ENCODE assay signal across 8 cellular contexts in the genomic region with DNA sequence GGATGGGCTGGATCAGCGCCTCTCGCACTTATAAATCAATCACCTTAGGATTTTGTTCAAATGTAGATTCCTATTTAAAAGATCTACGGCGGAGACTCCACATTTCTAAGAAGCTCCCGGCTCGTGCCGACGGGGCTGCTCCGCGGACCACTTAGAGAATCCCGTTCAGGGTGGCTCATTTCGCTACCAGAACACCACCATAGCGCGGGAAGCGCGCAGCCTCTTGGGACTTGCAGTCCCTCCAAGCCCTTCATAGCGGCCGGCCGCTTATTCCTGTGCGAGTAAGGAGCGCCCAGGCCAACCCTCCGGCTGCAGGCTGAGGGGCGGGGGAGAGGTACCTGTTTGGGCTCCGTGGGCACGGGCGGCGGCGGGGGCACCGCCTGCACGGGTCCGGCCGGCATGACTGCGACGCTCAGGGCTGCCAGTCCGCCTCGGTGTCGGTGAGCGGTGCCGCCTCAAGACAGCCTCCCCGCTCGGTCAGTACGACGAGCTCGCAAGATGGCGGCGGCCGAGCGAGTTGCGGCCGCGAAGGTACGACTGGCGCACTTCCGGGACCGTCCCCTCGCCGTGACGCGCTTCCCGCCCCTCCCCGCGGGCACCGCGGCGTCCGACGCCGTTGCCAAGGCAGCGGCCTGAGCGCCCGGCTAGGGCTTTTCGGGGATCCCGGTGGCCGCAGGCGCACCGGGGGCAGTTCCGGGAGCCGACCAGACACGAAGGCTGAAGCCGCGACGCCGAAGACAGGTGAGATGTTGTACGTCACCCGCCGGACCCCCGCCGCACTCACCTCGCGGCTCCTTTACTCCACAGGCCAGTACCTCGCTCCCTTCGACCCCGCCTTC. TPM values are rescaled to one million over a fixed set of nuclear protein-coding genes. Genes with fewer than 3 reads are reported as not detected.
A peak's percentile ranks its signal among the peaks of the same experiment; 100 is the strongest.
DNase-seq lines count a peak whose midpoint lies in the region; ATAC-seq and TF ChIP-seq lines count a peak whose summit lies in the region.

A gene (plus strand): TSS at position 616 of the 839 bp plus-strand sequence. CDS start 8,994 bp downstream, outside the sequence.
A gene with protein sequence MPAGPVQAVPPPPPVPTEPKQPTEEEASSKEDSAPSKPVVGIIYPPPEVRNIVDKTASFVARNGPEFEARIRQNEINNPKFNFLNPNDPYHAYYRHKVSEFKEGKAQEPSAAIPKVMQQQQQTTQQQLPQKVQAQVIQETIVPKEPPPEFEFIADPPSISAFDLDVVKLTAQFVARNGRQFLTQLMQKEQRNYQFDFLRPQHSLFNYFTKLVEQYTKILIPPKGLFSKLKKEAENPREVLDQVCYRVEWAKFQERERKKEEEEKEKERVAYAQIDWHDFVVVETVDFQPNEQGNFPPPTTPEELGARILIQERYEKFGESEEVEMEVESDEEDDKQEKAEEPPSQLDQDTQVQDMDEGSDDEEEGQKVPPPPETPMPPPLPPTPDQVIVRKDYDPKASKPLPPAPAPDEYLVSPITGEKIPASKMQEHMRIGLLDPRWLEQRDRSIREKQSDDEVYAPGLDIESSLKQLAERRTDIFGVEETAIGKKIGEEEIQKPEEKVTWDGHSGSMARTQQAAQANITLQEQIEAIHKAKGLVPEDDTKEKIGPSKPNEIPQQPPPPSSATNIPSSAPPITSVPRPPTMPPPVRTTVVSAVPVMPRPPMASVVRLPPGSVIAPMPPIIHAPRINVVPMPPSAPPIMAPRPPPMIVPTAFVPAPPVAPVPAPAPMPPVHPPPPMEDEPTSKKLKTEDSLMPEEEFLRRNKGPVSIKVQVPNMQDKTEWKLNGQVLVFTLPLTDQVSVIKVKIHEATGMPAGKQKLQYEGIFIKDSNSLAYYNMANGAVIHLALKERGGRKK (minus strand): TSS at position 503 of the 839 bp plus-strand sequence. CDS start 102 bp downstream, at position 401.

- H3K4me3 ChIP-seq in NB4 (ENCODE audit: low read depth, low read length): peak within 1 kb of the TSS; percentile 98
- peak within 1 kb of the TSS; percentile 98 for H3K4me3 ChIP-seq in osteoblast (ENCODE audit: insufficient read depth, low read length)
- H3K4me3 ChIP-seq in testis: peak within 1 kb of the TSS; percentile 86 to 93

- H3K36me3 ChIP-seq in osteoblast (ENCODE audit: insufficient read depth, low read length) (peaks cover 15% of the 10 kb centered on the region), testis (ENCODE audit: low read depth, missing control alignments) (no peaks in the 10 kb centered on the region)

- ATAC-seq in HG02571 (IDR thresholded peaks at IDR 0.05; ENCODE audit: unreplicated experiment): peak; percentile 83
- ATAC-seq in SK-N-SH treated with all-trans-retinoic acid at 6 μM for 48 hours: peak; percentile 97

- intact Hi-C loops in testis (cut with DNase I; ENCODE audit: low total_unique reads): no loop called here

- H3K27me3 Mint-ChIP-seq in activated naive CD8-positive, alpha-beta T cell: no peaks in the 10 kb centered on the region
- peaks cover 13% of the 10 kb centered on the region for H3K27me3 Mint-ChIP-seq in glutamatergic neuron (ENCODE audit: unreplicated experiment)

- H3K36me3 Mint-ChIP-seq in activated naive CD8-positive, alpha-beta T cell: peaks cover 7% of the 10 kb centered on the region
- H3K36me3 Mint-ChIP-seq in glutamatergic neuron (ENCODE audit: unreplicated experiment): no peaks in the 10 kb centered on the region

- peak within 1 kb of the TSS; percentile 92 for H3K4me2 ChIP-seq in osteoblast (ENCODE audit: insufficient read depth, low read length)

- WGBS in testis, 2 donors: 0 to 2% methylated on average over 14 to 89 of the region's 93 CpGs

- H3K4me1 Mint-ChIP-seq in activated naive CD8-positive, alpha-beta T cell (ENCODE audit: low read depth): peaks cover 52% of the 10 kb centered on the region
- H3K4me1 Mint-ChIP-seq in glutamatergic neuron (ENCODE audit: low read depth, unreplicated experiment): peaks cover 25% of the 10 kb centered on the region

- H3K27me3 ChIP-seq in osteoblast (ENCODE audit: insufficient read depth, low read length) (no peaks in the 10 kb centered on the region), testis (no peaks in the 10 kb centered on the region)

- peak within 1 kb of the TSS; percentile 88 for H3K27ac ChIP-seq in osteoblast (ENCODE audit: low read depth, low read length)
- H3K27ac ChIP-seq in testis: peak within 1 kb of the TSS; percentile 94 to 96

- peaks cover 48% of the 10 kb centered on the region for H3K79me2 ChIP-seq in osteoblast (ENCODE audit: insufficient read depth, low read length)

- no peaks in the 10 kb centered on the region for H3K9me3 Mint-ChIP-seq in activated naive CD8-positive, alpha-beta T cell (ENCODE audit: low read depth)
- H3K9me3 Mint-ChIP-seq in glutamatergic neuron (ENCODE audit: unreplicated experiment): peaks cover 8% of the 10 kb centered on the region

- H3K9me3 ChIP-seq in osteoblast (ENCODE audit: low read depth, low read length): no peaks in the 10 kb centered on the region
- no peaks in the 10 kb centered on the region for H3K9me3 ChIP-seq in testis

- H3K4me3 Mint-ChIP-seq in activated naive CD8-positive, alpha-beta T cell: peak within 1 kb of the TSS; percentile 98
- peak within 1 kb of the TSS; percentile 97 for H3K4me3 Mint-ChIP-seq in glutamatergic neuron (ENCODE audit: unreplicated experiment)

- peak; percentile 95 for DNase-seq in GM10266 (ENCODE audit: extremely low spot score)
- DNase-seq in NB4 (ENCODE audit: low read depth): peak; percentile 93
- peak; percentile 90 for DNase-seq in glutamatergic neuron
- DNase-seq in osteoblast (ENCODE audit: insufficient read length, low spot score, missing footprints): peak; percentile 98
- DNase-seq in testis: peak; percentile 93

- TF ChIP-seq CTCF in GM10266 (IDR thresholded peaks at IDR 0.05; ENCODE audit: control insufficient read depth, insufficient read depth, low read depth, missing control alignments) (no peak), NB4 (IDR thresholded peaks at IDR 0.05; ENCODE audit: low read depth, low read length) (no peak), glutamatergic neuron (IDR thresholded peaks at IDR 0.05; ENCODE audit: partially characterized antibody, unreplicated experiment) (no peak), osteoblast (IDR thresholded peaks at IDR 0.05; ENCODE audit: extremely low read depth, low read depth, low read length) (no peak), testis (IDR thresholded peaks at IDR 0.05) (peak in 1 of 3 experiments; percentile 1)

- peaks cover 42% of the 10 kb centered on the region for H4K20me1 ChIP-seq in osteoblast (ENCODE audit: insufficient read depth, low read length)

- TF ChIP-seq POLR2A in NB4 (IDR thresholded peaks at IDR 0.05; ENCODE audit: extremely low read depth, insufficient read length): peak; percentile 59
- peak; percentile 67 for TF ChIP-seq POLR2A in testis (IDR thresholded peaks at IDR 0.05)

- peak within 1 kb of the TSS; percentile 94 for H3K27ac Mint-ChIP-seq in activated naive CD8-positive, alpha-beta T cell
- peak within 1 kb of the TSS; percentile 94 for H3K27ac Mint-ChIP-seq in glutamatergic neuron (ENCODE audit: unreplicated experiment)

- H2AFZ ChIP-seq in osteoblast (ENCODE audit: low read length): peak within 1 kb of the TSS; percentile 100

- peaks cover 17% of the 10 kb centered on the region for H3K4me1 ChIP-seq in osteoblast (ENCODE audit: insufficient read depth, low read length)
- peaks cover 28% of the 10 kb centered on the region for H3K4me1 ChIP-seq in testis

TF ChIP-seq in SK-N-SH treated with all-trans-retinoic acid at 6 μM for 48 hours, 23 proteins besides CTCF, POLR2A, EP300 and RAD21 (continues in another document):
- no peak for TF ChIP-seq ZNF565 (CRISPR knock-in tag; conservative IDR thresholded peaks at IDR 0.05; ENCODE audit: low read depth)
- TF ChIP-seq CSDC2 (CRISPR knock-in tag; IDR thresholded peaks at IDR 0.05): no peak
- TF ChIP-seq ARNTL (CRISPR knock-in tag; IDR thresholded peaks at IDR 0.05; ENCODE audit: borderline replicate concordance, low read depth): no peak
- TF ChIP-seq, protein P1, sequence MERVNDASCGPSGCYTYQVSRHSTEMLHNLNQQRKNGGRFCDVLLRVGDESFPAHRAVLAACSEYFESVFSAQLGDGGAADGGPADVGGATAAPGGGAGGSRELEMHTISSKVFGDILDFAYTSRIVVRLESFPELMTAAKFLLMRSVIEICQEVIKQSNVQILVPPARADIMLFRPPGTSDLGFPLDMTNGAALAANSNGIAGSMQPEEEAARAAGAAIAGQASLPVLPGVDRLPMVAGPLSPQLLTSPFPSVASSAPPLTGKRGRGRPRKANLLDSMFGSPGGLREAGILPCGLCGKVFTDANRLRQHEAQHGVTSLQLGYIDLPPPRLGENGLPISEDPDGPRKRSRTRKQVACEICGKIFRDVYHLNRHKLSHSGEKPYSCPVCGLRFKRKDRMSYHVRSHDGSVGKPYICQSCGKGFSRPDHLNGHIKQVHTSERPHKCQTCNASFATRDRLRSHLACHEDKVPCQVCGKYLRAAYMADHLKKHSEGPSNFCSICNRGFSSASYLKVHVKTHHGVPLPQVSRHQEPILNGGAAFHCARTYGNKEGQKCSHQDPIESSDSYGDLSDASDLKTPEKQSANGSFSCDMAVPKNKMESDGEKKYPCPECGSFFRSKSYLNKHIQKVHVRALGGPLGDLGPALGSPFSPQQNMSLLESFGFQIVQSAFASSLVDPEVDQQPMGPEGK (CRISPR knock-in tag; IDR thresholded peaks at IDR 0.05; ENCODE audit: borderline replicate concordance): no peak
- TF ChIP-seq ESRRG (CRISPR knock-in tag; IDR thresholded peaks at IDR 0.05): no peak
- no peak for TF ChIP-seq PPARA (CRISPR knock-in tag; IDR thresholded peaks at IDR 0.05; ENCODE audit: borderline replicate concordance)
- no peak for TF ChIP-seq TCF4 (CRISPR knock-in tag; IDR thresholded peaks at IDR 0.05; ENCODE audit: borderline replicate concordance)

RNA-seq across cellular contexts. Expression of the first gene that starts in this region (rescaled TPM):
- total RNA-seq in glutamatergic neuron (ENCODE audit: unreplicated experiment) (6.2 TPM), osteoblast (2.9 TPM in 2 replicates), testis (10 to 100 TPM; 70.1 to 81.9 TPM)
- polyA plus RNA-seq in testis (ENCODE audit: insufficient read depth, low read depth, low replicate concordance): 69.2 TPM

RNA-seq across cellular contexts. Expression of the second gene that starts in this region (rescaled TPM):
- 157 TPM for total RNA-seq in glutamatergic neuron (ENCODE audit: unreplicated experiment)
- 21.7 and 30.6 TPM in 2 replicates for total RNA-seq in osteoblast
- 100 to 1,000 TPM; 159 to 174 TPM for total RNA-seq in testis
- polyA plus RNA-seq in testis (ENCODE audit: insufficient read depth, low read depth, low replicate concordance): 272 TPM

Comparison
In these comparisons a context has a peak if more than half of its experiments do, and no peak if none do; other contexts are left out.
1. Peak in every context shown above with its lines: DNase-seq, ATAC-seq, H3K4me3 ChIP-seq and H3K27ac ChIP-seq.